Comparison of ENCODE assay signal across 23 cellular contexts in the genomic region with DNA sequence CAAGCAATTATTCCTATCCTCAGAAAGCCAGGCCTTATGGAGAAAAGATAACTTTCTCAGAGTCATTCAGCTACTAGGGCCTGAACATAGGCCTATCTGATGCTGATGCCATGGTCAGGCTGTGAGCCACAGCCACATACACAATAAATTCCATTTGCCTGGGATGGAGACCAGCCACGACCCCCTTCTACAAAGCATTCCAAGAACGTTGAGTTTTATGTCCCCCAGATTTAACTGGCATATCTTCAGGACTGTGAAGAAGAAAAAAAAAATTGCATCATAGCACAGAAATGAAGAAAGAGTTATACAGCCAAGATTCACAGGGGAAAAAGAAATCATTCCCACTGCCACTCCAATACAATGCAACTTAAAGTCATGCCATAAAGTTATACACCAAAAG.
DNase-seq lines count a peak whose midpoint lies in the region; ATAC-seq and TF ChIP-seq lines count a peak whose summit lies in the region.
"Had no signal": no experiment of that assay in that cellular context is flagged by ENCODE, and none has a peak within 500 bp of the region (broad histone marks: within the 10 kb centered on the region; RNA-seq: fewer than 3 reads in every experiment).

No MANE protein-coding gene starts in this region.

- no peak for ATAC-seq in naive thymus-derived CD4-positive, alpha-beta T cell
- ATAC-seq: esophagus mucosa, heart right ventricle had no signal

- H3K27me3 Mint-ChIP-seq in naive thymus-derived CD4-positive, alpha-beta T cell: peaks cover 0 to 15% (median 0%) of the 10 kb centered on the region in 5 donors
- H3K27me3 Mint-ChIP-seq: central memory CD8-positive, alpha-beta T cell had no signal

- peak overlapping the region; percentile 13 for H2AFZ ChIP-seq in fibroblast of lung (ENCODE audit: low read length)

- no peaks in the 10 kb centered on the region for H3K36me3 Mint-ChIP-seq in naive thymus-derived CD4-positive, alpha-beta T cell

- no peaks in the 10 kb centered on the region for H3K9me3 Mint-ChIP-seq in naive thymus-derived CD4-positive, alpha-beta T cell
- H3K9me3 Mint-ChIP-seq: central memory CD8-positive, alpha-beta T cell had no signal

- TF ChIP-seq CTCF in fibroblast of lung (conservative IDR thresholded peaks at IDR 0.05 in 1 of 2, IDR thresholded peaks at IDR 0.05 in 1 of 2; ENCODE audit: low read depth in 1 of 2, low read length in 2 of 2): no peak

- no peaks in the 10 kb centered on the region for H3K79me2 ChIP-seq in fibroblast of lung (ENCODE audit: control insufficient read depth, insufficient read depth, low read length)

- H3K9me3 ChIP-seq in fibroblast of lung (ENCODE audit: control insufficient read depth, insufficient read depth, low read depth, low read length): no peaks in the 10 kb centered on the region
- no peaks in the 10 kb centered on the region for H3K9me3 ChIP-seq in naive thymus-derived CD4-positive, alpha-beta T cell (ENCODE audit: control insufficient read depth in 2 of 3, low read length in 3 of 3)
- H3K9me3 ChIP-seq: adrenal gland, heart right ventricle had no signal

- H3K4me1 Mint-ChIP-seq in naive thymus-derived CD4-positive, alpha-beta T cell: peaks cover 0 to 3% (median 0%) of the 10 kb centered on the region in 7 donors
- H3K4me1 Mint-ChIP-seq: central memory CD8-positive, alpha-beta T cell had no signal

- H3K36me3 ChIP-seq in fibroblast of lung (ENCODE audit: control insufficient read depth, insufficient read depth, low read length): no peaks in the 10 kb centered on the region
- no peaks in the 10 kb centered on the region for H3K36me3 ChIP-seq in rectal smooth muscle tissue (ENCODE audit: control insufficient read depth, insufficient read depth, low read length)
- H3K36me3 ChIP-seq in naive thymus-derived CD4-positive, alpha-beta T cell (ENCODE audit: control insufficient read depth in 2 of 3, insufficient read depth in 3 of 3, low read length in 3 of 3): no peaks in the 10 kb centered on the region
- H3K36me3 ChIP-seq in H7 (replicated peaks; ENCODE audit: control insufficient read depth, insufficient read depth, low read length): no peaks in the 10 kb centered on the region
- H3K36me3 ChIP-seq: adrenal gland, heart right ventricle had no signal

- H3K4me1 ChIP-seq in fibroblast of lung (ENCODE audit: control insufficient read depth, extremely low read depth, insufficient read depth, low read length) (no peaks in the 10 kb centered on the region), rectal smooth muscle tissue (ENCODE audit: control insufficient read depth, insufficient read depth, low read length) (peaks cover 11% of the 10 kb centered on the region)
- H3K4me1 ChIP-seq in naive thymus-derived CD4-positive, alpha-beta T cell (ENCODE audit: control insufficient read depth in 2 of 2, insufficient read depth in 2 of 2, low read length in 2 of 2): no peaks in the 10 kb centered on the region
- H3K4me1 ChIP-seq: adrenal gland, heart right ventricle had no signal

- no peak overlapping the region for H3K4me3 ChIP-seq in fibroblast of lung (replicated peaks in 1 of 4; ENCODE audit: control extremely low read depth in 1 of 4, insufficient read depth in 1 of 4, low read depth in 3 of 4, low read length in 4 of 4)
- no peak overlapping the region for H3K4me3 ChIP-seq in rectal smooth muscle tissue (ENCODE audit: low read length)
- no peak overlapping the region for H3K4me3 ChIP-seq in naive thymus-derived CD4-positive, alpha-beta T cell (ENCODE audit: low read length)
- no peak overlapping the region for H3K4me3 ChIP-seq in H7 (ENCODE audit: insufficient read depth, low read depth, low read length)
- H3K4me3 ChIP-seq: adrenal gland, heart right ventricle, skin epidermis had no signal

- H3K27ac ChIP-seq in fibroblast of lung (ENCODE audit: insufficient read depth, low read length) (no peak overlapping the region), rectal smooth muscle tissue (ENCODE audit: low read depth, low read length) (peak overlapping the region; percentile 54)
- no peak overlapping the region for H3K27ac ChIP-seq in naive thymus-derived CD4-positive, alpha-beta T cell (ENCODE audit: low read depth, low read length)
- H3K27ac ChIP-seq: adrenal gland, heart right ventricle, skin epidermis had no signal

- intact Hi-C loops in naive thymus-derived CD4-positive, alpha-beta T cell (cut with micrococcal nuclease): loop anchor here in 1 of 2 donors (10.0 kb wide), 1 partner anchor 364 kb away; no protein-coding TSS in a partner anchor

- POLR2A ChIA-PET in naive thymus-derived CD4-positive, alpha-beta T cell (lab: Charles Lee): no interaction called here

- no peak overlapping the region for H3K4me2 ChIP-seq in fibroblast of lung (ENCODE audit: extremely low read depth, insufficient read depth, low read length)

- H4K20me1 ChIP-seq in fibroblast of lung (ENCODE audit: control insufficient read depth, extremely low read depth, insufficient read depth, low read length): no peaks in the 10 kb centered on the region

- DNase-seq in AG08396 (ENCODE audit: low spot score): peak; percentile 9
- DNase-seq in M059J (ENCODE audit: low read depth): peak; percentile 11
- DNase-seq in fibroblast of lung (ENCODE audit: low read depth in 2 of 2): peak in 1 of 2 donors; percentile 81
- DNase-seq in naive thymus-derived CD4-positive, alpha-beta T cell: no peak
- no peak for DNase-seq in NCI-H146 treated with DMSO at 0.1 percent for 48 hours (lab: John Stamatoyannopoulos, UW; ENCODE audit: unreplicated experiment)
- DNase-seq in H7: no peak
- no peak for DNase-seq in OCI-M1 (lab: John Stamatoyannopoulos, UW)
- DNase-seq: activated CD4-positive, alpha-beta T cell treated with anti-CD3 and anti-CD28 coated beads for 4 hours; activated CD8-positive, alpha-beta memory T cell treated with anti-CD3 and anti-CD28 coated beads, Interleukin-2, amount 50 U/mL, for 4 hours; activated gamma-delta T cell; adrenal gland; DMS79; effector CD8-positive, alpha-beta T cell; heart right ventricle; NCI-H1092; NCI-H2081 treated with DMSO at 0.1 percent for 48 hours; NCI-H510A treated with DMSO at 0.1 percent for 48 hours; stimulated activated CD4-positive, alpha-beta T cell treated with anti-CD3 and anti-CD28 coated beads, Interleukin-4, amount 100 ng/mL, for 24 hours; T-helper 1 cell had no signal

- H3K27me3 ChIP-seq in fibroblast of lung (ENCODE audit: control insufficient read depth, insufficient read depth, low read length) (no peaks in the 10 kb centered on the region), rectal smooth muscle tissue (ENCODE audit: control insufficient read depth, insufficient read depth, low read length) (no peaks in the 10 kb centered on the region), H7 (ENCODE audit: control insufficient read depth, insufficient read depth, low read length) (no peaks in the 10 kb centered on the region)
- no peaks in the 10 kb centered on the region for H3K27me3 ChIP-seq in naive thymus-derived CD4-positive, alpha-beta T cell (ENCODE audit: control insufficient read depth in 2 of 2, insufficient read depth in 2 of 2, low read length in 2 of 2)
- H3K27me3 ChIP-seq: adrenal gland, heart right ventricle had no signal

- H3K27ac Mint-ChIP-seq in naive thymus-derived CD4-positive, alpha-beta T cell: no peak overlapping the region

- H3K4me3 Mint-ChIP-seq in naive thymus-derived CD4-positive, alpha-beta T cell: no peak overlapping the region
- H3K4me3 Mint-ChIP-seq: central memory CD8-positive, alpha-beta T cell had no signal

- no peak overlapping the region for H3K9ac ChIP-seq in fibroblast of lung (ENCODE audit: insufficient read depth, low read length)
- H3K9ac ChIP-seq in rectal smooth muscle tissue (ENCODE audit: low read length): no peak overlapping the region

- CTCF ChIA-PET in naive thymus-derived CD4-positive, alpha-beta T cell (lab: Charles Lee): interaction anchor here (2.0 kb wide), 1 partner anchor 76 kb away, joined by 8 read pairs; no protein-coding TSS in a partner anchor

Comparison
In these comparisons a context has a peak if more than half of its experiments do, and no peak if none do; other contexts are left out.
1. DNase-seq: peak in AG08396 (single experiment) and M059J (single experiment); none in naive thymus-derived CD4-positive, alpha-beta T cell (0 of 9), NCI-H146 treated with DMSO at 0.1 percent for 48 hours (single experiment), H7 (single experiment) and OCI-M1 (single experiment).